9 cellular contexts compared by ENCODE assay signal in the genomic region with DNA sequence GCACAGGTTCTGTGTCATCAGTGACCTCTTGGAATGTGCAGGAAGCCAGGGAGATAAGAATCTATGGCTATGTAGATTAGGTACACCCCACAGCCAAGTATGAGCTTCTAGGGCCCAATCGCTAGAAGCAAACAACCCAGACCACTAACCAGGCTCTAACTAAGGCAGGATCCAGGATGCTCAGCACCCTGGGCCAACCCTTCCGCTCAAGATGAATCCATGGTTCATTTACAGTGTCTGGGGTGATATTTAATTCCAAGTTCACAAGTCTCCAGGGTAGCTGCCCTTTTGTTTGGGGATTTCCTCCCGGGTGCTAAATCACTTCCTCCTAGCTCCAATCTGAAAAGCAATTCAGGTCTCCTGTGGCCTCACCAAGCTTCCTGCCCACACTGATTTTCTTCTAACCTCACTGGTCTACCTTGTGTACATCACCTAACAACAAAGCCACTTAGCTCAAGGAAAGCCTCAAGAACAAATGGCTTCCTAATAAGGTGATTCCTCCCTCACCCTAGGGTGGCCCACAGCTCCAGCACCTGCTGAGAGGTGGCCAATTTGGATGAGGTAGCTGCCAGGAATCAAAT. TPM values are rescaled to one million over a fixed set of nuclear protein-coding genes. Genes with fewer than 3 reads are reported as not detected.
A peak's percentile ranks its signal among the peaks of the same experiment; 100 is the strongest.
DNase-seq lines count a peak whose midpoint lies in the region; TF ChIP-seq lines count a peak whose summit lies in the region.
"Had no signal": no experiment of that assay in that cellular context is flagged by ENCODE, and none has a peak within 500 bp of the region (broad histone marks: within the 10 kb centered on the region; RNA-seq: fewer than 3 reads in every experiment).

No MANE protein-coding gene starts in this region.

- H3K36me3 ChIP-seq in iPS-20b (ENCODE audit: insufficient read depth, low read depth, low read length) (no peaks in the 10 kb centered on the region), suprapubic skin (no peaks in the 10 kb centered on the region)

- no peak overlapping the region; the same call in 1 of the 2 replicates for H3K9ac ChIP-seq in iPS-20b (ENCODE audit: low read depth, low read length)

- TF ChIP-seq POLR2A in suprapubic skin (IDR thresholded peaks at IDR 0.05): no peak

- H3K9me3 ChIP-seq in iPS-20b (ENCODE audit: insufficient read depth, low read depth, low read length) (no peaks in the 10 kb centered on the region), suprapubic skin (no peaks in the 10 kb centered on the region)
- H3K9me3 ChIP-seq: SJSA1 had no signal

- H3K4me1 ChIP-seq in iPS-20b (ENCODE audit: insufficient read depth, low read length) (peaks cover 10% of the 10 kb centered on the region; the same call in 1 of the 2 replicates), suprapubic skin (peaks cover 69% of the 10 kb centered on the region)

- no peak for TF ChIP-seq EP300 in suprapubic skin (IDR thresholded peaks at IDR 0.05)

- H3K4me3 ChIP-seq in iPS-20b (ENCODE audit: low read length): peak overlapping the region; percentile 95; the same call in 1 of the 2 replicates
- peak overlapping the region; percentile 99 for H3K4me3 ChIP-seq in suprapubic skin
- H3K4me3 ChIP-seq: SJSA1 had no signal

- TF ChIP-seq CTCF in suprapubic skin (IDR thresholded peaks at IDR 0.05): no peak

- 38% methylated on average over 3 of the region's 3 CpGs for WGBS in suprapubic skin

- H3K27me3 ChIP-seq in iPS-20b (ENCODE audit: insufficient read depth, low read length) (no peaks in the 10 kb centered on the region), suprapubic skin (no peaks in the 10 kb centered on the region)
- H3K27me3 ChIP-seq: SJSA1 had no signal

- peak; percentile 12 for DNase-seq in activated T-cell treated with anti-CD3 and anti-CD28 coated beads for 1 hour (ENCODE audit: low read depth)
- DNase-seq in activated T-cell treated with anti-CD3 and anti-CD28 coated beads, Interleukin-2, amount 50 U/mL, for 1 hour: no peak
- peak; percentile 25 to 30 for DNase-seq in activated CD4-positive, alpha-beta T cell treated with anti-CD3 and anti-CD28 coated beads, Interleukin-2, amount 50 U/mL, for 48 hours
- DNase-seq in suprapubic skin (ENCODE audit: low spot score in 2 of 2): peak; percentile 35 to 44
- no peak for DNase-seq in Kasumi-1 (lab: John Stamatoyannopoulos, UW)
- no peak for DNase-seq in MV-4-11 (lab: John Stamatoyannopoulos, UW)
- DNase-seq in NCI-H1417 (lab: John Stamatoyannopoulos, UW): no peak

- H3K27ac ChIP-seq in iPS-20b (ENCODE audit: low read length): no peak overlapping the region
- peak overlapping the region; percentile 45 for H3K27ac ChIP-seq in suprapubic skin
- H3K27ac ChIP-seq: SJSA1 had no signal

RNA-seq across cellular contexts. Expression of gene EHD4, which starts 2.4 kb away (rescaled TPM):
- total RNA-seq in suprapubic skin: 10 to 100 TPM; 16.0 to 31.4 (median 20.9) TPM

RNA-seq across cellular contexts. Expression of gene PLA2G4E, which starts 50.9 kb away (rescaled TPM):
- 100 to 1,000 TPM in 1 of 4 donors, 10 to 100 TPM in 3; 47.9 to 129 (median 60.9) TPM for total RNA-seq in suprapubic skin
- total RNA-seq: SJSA1 had no signal

Comparison
In these comparisons a context has a peak if more than half of its experiments do, and no peak if none do; other contexts are left out.
1. DNase-seq: peak in activated T-cell treated with anti-CD3 and anti-CD28 coated beads for 1 hour (single experiment), activated CD4-positive, alpha-beta T cell treated with anti-CD3 and anti-CD28 coated beads, Interleukin-2, amount 50 U/mL, for 48 hours (2 of 2) and suprapubic skin (2 of 2); none in activated T-cell treated with anti-CD3 and anti-CD28 coated beads, Interleukin-2, amount 50 U/mL, for 1 hour (single experiment), Kasumi-1 (0 of 2), MV-4-11 (single experiment) and NCI-H1417 (0 of 3).